In genomic region chr2:84911135-84911678, GRCh38 we compare ENCODE assay signal across 18 cellular contexts.
"Had no signal": no experiment of that assay in that cellular context is flagged by ENCODE, and none has a peak within 500 bp of the region (broad histone marks: within the 10 kb centered on the region; RNA-seq: fewer than 3 reads in every experiment).

No MANE protein-coding gene starts in this region.

- FAIRE-seq: endothelial cell of umbilical vein had no signal

- H3K4me3 ChIP-seq: hepatocyte, lung, psoas muscle, sigmoid colon, skin epidermis, upper lobe of left lung, uterus had no signal

- H3K27me3 ChIP-seq: hepatocyte, sigmoid colon, upper lobe of left lung, uterus had no signal

- H3K27ac ChIP-seq: hepatocyte, psoas muscle, sigmoid colon, skin epidermis, upper lobe of left lung, uterus had no signal

- ATAC-seq: left colon, left ventricle myocardium superior, psoas muscle had no signal

- H3K27ac Mint-ChIP-seq: naive B cell, nephron had no signal

- H3K4me2 ChIP-seq: hepatocyte had no signal

- H3K4me3 Mint-ChIP-seq: nephron had no signal

- H3K36me3 ChIP-seq: sigmoid colon, uterus had no signal

- H3K4me1 ChIP-seq: psoas muscle, uterus had no signal

- H3K9me3 Mint-ChIP-seq: nephron had no signal

- H3K9me3 ChIP-seq: psoas muscle, sigmoid colon, upper lobe of left lung, uterus had no signal

- DNase-seq: erythroblast; foreskin melanocyte; left colon; left ventricle myocardium superior; naive B cell; psoas muscle; retina; sigmoid colon; stimulated activated CD4-positive, alpha-beta T cell treated with anti-CD3 and anti-CD28 coated beads, Interleukin-2, amount 100 ng/mL, for 24 hours; stimulated activated CD4-positive, alpha-beta T cell treated with anti-CD3 and anti-CD28 coated beads, Interleukin-4, amount 100 ng/mL, for 4 hours; stimulated activated naive CD4-positive, alpha-beta T cell treated with Interleukin-2 at 50 U/mL for 16 hours; upper lobe of left lung; uterus had no signal

- H3K27me3 Mint-ChIP-seq: naive B cell had no signal

- H2AFZ ChIP-seq: hepatocyte had no signal
